Comparison of ENCODE assay signal across 19 cellular contexts in genomic region chr13:113764793-113765190, GRCh38. TPM values are rescaled to one million over a fixed set of nuclear protein-coding genes. Genes with fewer than 3 reads are reported as not detected.
DNase-seq lines count a peak whose midpoint lies in the region; TF ChIP-seq lines count a peak whose summit lies in the region.
"Had no signal": no experiment of that assay in that cellular context is flagged by ENCODE, and none has a peak within 500 bp of the region (broad histone marks: within the 10 kb centered on the region; RNA-seq: fewer than 3 reads in every experiment).

No MANE protein-coding gene starts in this region.

- no peak overlapping the region for H2BK15ac ChIP-seq in mesenchymal stem cell (ENCODE audit: low read depth, poor library complexity, severe bottlenecking)

- POLR2A ChIA-PET in HEK293 (lab: Yijun Ruan, JAX), result no interaction called here
- POLR2A ChIA-PET in MCF 10A (lab: Yijun Ruan, JAX), result no interaction called here

- H3K4me2 ChIP-seq in mesenchymal stem cell (ENCODE audit: low read length, poor library complexity, severe bottlenecking), result no peak overlapping the region
- H3K4me2 ChIP-seq: KMS-11 had no signal

- H3K27ac Mint-ChIP-seq in neural crest cell (ENCODE audit: unreplicated experiment) (peak overlapping the region; percentile 27), HFFc6 (no peak overlapping the region; the same call in 1 of the 2 replicates), MCF 10A (ENCODE audit: low read depth, unreplicated experiment) (no peak overlapping the region)
- H3K27ac Mint-ChIP-seq: CD8-positive, alpha-beta T cell had no signal

- H2BK120ac ChIP-seq in mesenchymal stem cell (ENCODE audit: low read depth, low read length), result no peak overlapping the region

- H3K4me3 ChIP-seq in HEK293 (ENCODE audit: low read depth, low read length) (no peak overlapping the region), WERI-Rb-1 (ENCODE audit: low read depth, low read length) (no peak overlapping the region), spleen (no peak overlapping the region), mesenchymal stem cell (ENCODE audit: insufficient read depth in 1 of 2, low read depth in 1 of 2, low read length in 2 of 2) (no peak overlapping the region)

- H3K9me3 ChIP-seq in HEK293 (ENCODE audit: control insufficient read depth, insufficient read depth, low read depth, low read length), result no peaks in the 10 kb centered on the region
- H3K9me3 ChIP-seq in WERI-Rb-1 (ENCODE audit: severe bottlenecking), result no peaks in the 10 kb centered on the region
- H3K9me3 ChIP-seq in spleen, result no peaks in the 10 kb centered on the region
- H3K9me3 ChIP-seq in mesenchymal stem cell (ENCODE audit: control insufficient read depth, low read length), result no peaks in the 10 kb centered on the region

- H3K23ac ChIP-seq in mesenchymal stem cell (ENCODE audit: low read length in 2 of 2), result no peak overlapping the region

- H3K27me3 Mint-ChIP-seq in neural crest cell (ENCODE audit: low read depth) (peaks cover 31% of the 10 kb centered on the region), HFFc6 (ENCODE audit: insufficient read depth) (peaks cover 16% of the 10 kb centered on the region), MCF 10A (ENCODE audit: insufficient read depth, unreplicated experiment) (no peaks in the 10 kb centered on the region)

- no peak overlapping the region for H3K18ac ChIP-seq in mesenchymal stem cell (ENCODE audit: low read depth in 1 of 2, low read length in 2 of 2)

- intact Hi-C loops in spleen (cut with DNase I; ENCODE audit: low total_unique reads) (no loop called here), MCF 10A (cut with micrococcal nuclease) (no loop called here)

- H4K91ac ChIP-seq in mesenchymal stem cell (ENCODE audit: low read length), result no peak overlapping the region

- H4K8ac ChIP-seq in mesenchymal stem cell (ENCODE audit: low read length), result no peak overlapping the region

- no TSS peak for BruUV-seq in MCF 10A (replicated peaks; lab: Mats Ljungman, UMichigan)

- H3K36me3 Mint-ChIP-seq in neural crest cell (ENCODE audit: low read depth) (no peaks in the 10 kb centered on the region), HFFc6 (ENCODE audit: low read depth) (peaks cover 5% of the 10 kb centered on the region; the same call in 1 of the 2 replicates), MCF 10A (ENCODE audit: insufficient read depth, unreplicated experiment) (peaks cover 5% of the 10 kb centered on the region)
- H3K36me3 Mint-ChIP-seq: CD8-positive, alpha-beta T cell had no signal

- no peak overlapping the region for H2BK12ac ChIP-seq in mesenchymal stem cell (ENCODE audit: low read length in 2 of 2)

- H3K27me3 ChIP-seq in WERI-Rb-1 (ENCODE audit: insufficient read depth, low read depth, severe bottlenecking) (peaks cover 14% of the 10 kb centered on the region), spleen (replicated peaks in 1 of 7) (peaks cover 0 to 53% (median 0%) of the 10 kb centered on the region in 7 donors), mesenchymal stem cell (ENCODE audit: control insufficient read depth in 1 of 2, insufficient read depth in 1 of 2, low read length in 2 of 2) (peaks cover 11% of the 10 kb centered on the region in 2 experiments)

- no peak for TF ChIP-seq CTCF in HEK293 (tag by site-specific recombination; IDR thresholded peaks at IDR 0.05)
- no peak for TF ChIP-seq CTCF in WERI-Rb-1 (IDR thresholded peaks at IDR 0.05; ENCODE audit: low read depth, low read length)
- TF ChIP-seq CTCF in neural crest cell (conservative IDR thresholded peaks at IDR 0.05), result no peak
- TF ChIP-seq CTCF in spleen (IDR thresholded peaks at IDR 0.05 in 8 of 11, conservative IDR thresholded peaks at IDR 0.05 in 3 of 11), result no peak
- TF ChIP-seq CTCF in HFFc6 (IDR thresholded peaks at IDR 0.05), result no peak
- TF ChIP-seq CTCF in MCF 10A (IDR thresholded peaks at IDR 0.05; ENCODE audit: unreplicated experiment), result no peak

- no peak overlapping the region for H2AFZ ChIP-seq in mesenchymal stem cell (ENCODE audit: low read depth, low read length)

- TF ChIP-seq POLR2A in spleen (IDR thresholded peaks at IDR 0.05), result no peak

- no peak overlapping the region for H2BK5ac ChIP-seq in mesenchymal stem cell (ENCODE audit: low read depth, low read length, poor library complexity, severe bottlenecking)

- WGBS in spleen, 5 donors, result 78 to 94% (median 90%) methylated on average over 9 to 10 of the region's 10 CpGs
- WGBS in mesenchymal stem cell, result 88% methylated on average over 10 of the region's 10 CpGs

- no peak overlapping the region for H2AK5ac ChIP-seq in mesenchymal stem cell (ENCODE audit: low read length, severe bottlenecking)

- no peak overlapping the region for H3K9ac ChIP-seq in mesenchymal stem cell (ENCODE audit: low read length)
- H3K9ac ChIP-seq: KMS-11 had no signal

- peaks cover 4% of the 10 kb centered on the region for H3K79me1 ChIP-seq in mesenchymal stem cell (replicated peaks; ENCODE audit: low read length, poor library complexity, severe bottlenecking)

- no peak overlapping the region for H3K14ac ChIP-seq in mesenchymal stem cell (ENCODE audit: low read length in 2 of 2)

- H3K4me1 ChIP-seq in HEK293 (ENCODE audit: control insufficient read depth, insufficient read depth, low read length) (no peaks in the 10 kb centered on the region), spleen (peaks cover 0 to 8% (median 4%) of the 10 kb centered on the region in 6 donors), mesenchymal stem cell (ENCODE audit: control insufficient read depth, insufficient read depth, low read depth, low read length) (peaks cover 10% of the 10 kb centered on the region)

- H3K4ac ChIP-seq in mesenchymal stem cell (ENCODE audit: low read depth in 1 of 2, low read length in 2 of 2), result no peak overlapping the region

- DNase-seq in WERI-Rb-1 (peak; percentile 6), neural crest cell (ENCODE audit: low read depth, low spot score) (no peak), spleen (peak; percentile 46), HFFc6 (no peak), MCF 10A (ENCODE audit: unreplicated experiment) (no peak), mesenchymal stem cell (no peak)
- DNase-seq: C1 segment of cervical spinal cord; CD8-positive, alpha-beta T cell; GOT3; HCEC 1CT; IMR-90; MV-4-11; NCI-H1105 treated with DMSO at 0.1 percent for 48 hours; NCI-H2029 treated with DMSO at 0.1 percent for 48 hours; NCI-H226; NCI-H510A treated with DMSO at 0.1 percent for 48 hours; NK-92 treated with Interleukin-12 subunit alpha and Interleukin-12 subunit beta, amount 100 ng/mL, for 24 hours had no signal

- H3K9me3 Mint-ChIP-seq in neural crest cell (no peaks in the 10 kb centered on the region), HFFc6 (no peaks in the 10 kb centered on the region), MCF 10A (ENCODE audit: unreplicated experiment) (no peaks in the 10 kb centered on the region)
- H3K9me3 Mint-ChIP-seq: CD8-positive, alpha-beta T cell had no signal

- CTCF ChIA-PET in HEK293 (lab: Yijun Ruan, JAX), result no interaction called here
- CTCF ChIA-PET in MCF 10A (lab: Yijun Ruan, JAX), result no interaction called here

- H3K4me1 Mint-ChIP-seq in neural crest cell, result peaks cover 4% of the 10 kb centered on the region
- peaks cover 41% of the 10 kb centered on the region for H3K4me1 Mint-ChIP-seq in HFFc6 (ENCODE audit: low read depth)
- peaks cover 6% of the 10 kb centered on the region for H3K4me1 Mint-ChIP-seq in MCF 10A (ENCODE audit: insufficient read depth, unreplicated experiment)

- no peaks in the 10 kb centered on the region for H3K36me3 ChIP-seq in HEK293 (ENCODE audit: control insufficient read depth in 2 of 2, insufficient read depth in 1 of 2, low read length in 2 of 2)
- no peaks in the 10 kb centered on the region for H3K36me3 ChIP-seq in WERI-Rb-1
- peaks cover 0 to 17% (median 0%) of the 10 kb centered on the region in 6 donors for H3K36me3 ChIP-seq in spleen
- peaks cover 7 to 8% of the 10 kb centered on the region in 2 experiments for H3K36me3 ChIP-seq in mesenchymal stem cell (ENCODE audit: control insufficient read depth in 1 of 2, insufficient read depth in 2 of 2, low read depth in 1 of 2, low read length in 2 of 2)

- no peak overlapping the region for H3K27ac ChIP-seq in HEK293 (ENCODE audit: extremely low read depth, low read depth, low read length)
- H3K27ac ChIP-seq in WERI-Rb-1, result no peak overlapping the region
- no peak overlapping the region for H3K27ac ChIP-seq in spleen
- no peak overlapping the region for H3K27ac ChIP-seq in mesenchymal stem cell (ENCODE audit: low read length, poor library complexity, severe bottlenecking)
- H3K27ac ChIP-seq: KMS-11 had no signal

- no peak overlapping the region for H3K4me3 Mint-ChIP-seq in neural crest cell
- H3K4me3 Mint-ChIP-seq in HFFc6, result no peak overlapping the region
- H3K4me3 Mint-ChIP-seq in MCF 10A (ENCODE audit: unreplicated experiment), result no peak overlapping the region
- H3K4me3 Mint-ChIP-seq: CD8-positive, alpha-beta T cell had no signal

TF ChIP-seq in HEK293, 187 proteins besides CTCF, POLR2A, EP300 and RAD21:
- TF ChIP-seq KLF1 (tag by site-specific recombination; IDR thresholded peaks at IDR 0.05) (no peak), ZNF623 (tag by site-specific recombination; IDR thresholded peaks at IDR 0.05) (peak; percentile 46; the same call in 1 of the 2 replicates)

RNA-seq across cellular contexts. Expression of gene TMEM255B, which starts 5.8 kb away (rescaled TPM):
- 2.4 and 2.5 TPM in 2 replicates for total RNA-seq in neural crest cell
- 10 to 100 TPM in 6 of 7 donors, 1 to 10 TPM in 1; 5.7 to 26.9 (median 22.2) TPM for total RNA-seq in spleen
- 10 to 100 TPM in 2 of 3 donors, 1 to 10 TPM in 1; 6.0 to 13.0 (median 10.3) TPM for polyA plus RNA-seq in spleen
- 10 to 100 TPM in 1 of 6 experiments, 1 to 10 TPM in 5; 8.2 to 10.3 (median 9.1) TPM for total RNA-seq in HFFc6 (2021; fragmentation: NEBNext Ultra II Directional; extraction: Animal tissue kit (Norgen Biotek cat#: 25700))
- 7.0 and 15.8 TPM in 2 replicates for total RNA-seq in MCF 10A (2022)
- 2.0 TPM for polyA plus RNA-seq in mesenchymal stem cell (2013, experiment 1 of 2)
- polyA plus RNA-seq in mesenchymal stem cell (2013, experiment 2 of 2), result 2.2 TPM

Comparison
In these comparisons a context has a peak if more than half of its experiments do, and no peak if none do; other contexts are left out.
1. DNase-seq: peak in WERI-Rb-1 (single experiment) and spleen (single experiment); none in neural crest cell (single experiment), HFFc6 (single experiment), MCF 10A (single experiment) and mesenchymal stem cell (single experiment).